ENCODE assay signal across 1 cellular context in genomic region chrX:132561483-132561882, GRCh38.
A peak's percentile ranks its signal among the peaks of the same experiment; 100 is the strongest.
TF ChIP-seq lines count a peak whose summit lies in the region.

No MANE protein-coding gene starts in this region.

TF ChIP-seq in K562, 482 proteins besides CTCF, POLR2A, EP300 and RAD21 (continued from another document):
- TF ChIP-seq CUX1 (CRISPR knock-in tag; IDR thresholded peaks at IDR 0.05) (no peak), ZNF224 (CRISPR knock-in tag; IDR thresholded peaks at IDR 0.05) (no peak), DLX4 (CRISPR knock-in tag; IDR thresholded peaks at IDR 0.05) (no peak), CEBPB (tag; IDR thresholded peaks at IDR 0.05) (peak; percentile 81), ZNF778 (CRISPR knock-in tag; IDR thresholded peaks at IDR 0.05) (no peak), CEBPG (CRISPR knock-in tag; IDR thresholded peaks at IDR 0.05) (no peak), CEBPG (tag; conservative IDR thresholded peaks at IDR 0.05 in 1 of 2, IDR thresholded peaks at IDR 0.05 in 1 of 2) (peak in 1 of 2 experiments; percentile 89; a peak in 3 of 4 replicates), FOS (IDR thresholded peaks at IDR 0.05; ENCODE audit: extremely low read depth, insufficient read length) (no peak), HDAC8 (tag; IDR thresholded peaks at IDR 0.05) (no peak), CBFA2T2 (conservative IDR thresholded peaks at IDR 0.05) (no peak), ZNF717 (CRISPR knock-in tag; IDR thresholded peaks at IDR 0.05) (no peak), THRA (IDR thresholded peaks at IDR 0.05) (no peak)
